18 cellular contexts compared by ENCODE assay signal in genomic region chr4:56086073-56086521, GRCh38.
DNase-seq lines count a peak whose midpoint lies in the region; ATAC-seq and TF ChIP-seq lines count a peak whose summit lies in the region.
"Had no signal": no experiment of that assay in that cellular context is flagged by ENCODE, and none has a peak within 500 bp of the region (broad histone marks: within the 10 kb centered on the region; RNA-seq: fewer than 3 reads in every experiment).

No MANE protein-coding gene starts in this region.

- no peak for ATAC-seq in HG03175 (IDR thresholded peaks at IDR 0.05; ENCODE audit: unreplicated experiment)
- no peak for ATAC-seq in stimulated activated naive CD8-positive, alpha-beta T cell treated with anti-CD3 and anti-CD28 coated beads, Interleukin-15, Interleukin-2, amounts not matched to agents 100 U/mL and 50 U/mL, for 24 hours
- ATAC-seq: GM12878 had no signal

- H3K4me3 ChIP-seq in A673 (ENCODE audit: low read depth, low read length, poor library complexity, severe bottlenecking) (no peak overlapping the region), HEK293 (ENCODE audit: low read depth, low read length) (no peak overlapping the region), OCI-LY3 (ENCODE audit: low read length) (no peak overlapping the region), endodermal cell (ENCODE audit: low read length) (no peak overlapping the region)
- H3K4me3 ChIP-seq: GM12878 had no signal

- H3K79me2 ChIP-seq in OCI-LY3 (ENCODE audit: low read length), result no peaks in the 10 kb centered on the region

- H3K4me2 ChIP-seq in OCI-LY3 (ENCODE audit: low read length), result peak overlapping the region; percentile 33

- no peak overlapping the region for H3K27ac ChIP-seq in A673 (ENCODE audit: low read depth, low read length, poor library complexity, severe bottlenecking)
- no peak overlapping the region for H3K27ac ChIP-seq in HEK293 (ENCODE audit: extremely low read depth, low read depth, low read length)
- no peak overlapping the region for H3K27ac ChIP-seq in OCI-LY3 (ENCODE audit: low read length)
- H3K27ac ChIP-seq in endodermal cell (ENCODE audit: low read depth, low read length), result peak overlapping the region; percentile 24

- CTCF ChIA-PET in A673 (lab: Charles Lee), result no interaction called here
- CTCF ChIA-PET in HEK293 (lab: Yijun Ruan, JAX), result no interaction called here

- no peaks in the 10 kb centered on the region for H3K27me3 Mint-ChIP-seq in endodermal cell (ENCODE audit: insufficient read depth)
- H3K27me3 Mint-ChIP-seq: dendritic cell treated with granulocyte-macrophage colony-stimulating factor and Interleukin-4, amounts not matched to agents 40 ng/mL and 50 ng/mL, for 4 days; naive B cell; stimulated activated naive B cell treated with anti-CD40 and anti-IgM and Interleukin-4, amounts not matched to agents 10 μg/mL and 1 μg/mL and 100 μg/mL, for 72 hours had no signal

- POLR2A ChIA-PET in A673 (lab: Charles Lee; ENCODE audit: low non-redundant PET) (no interaction called here), HEK293 (lab: Yijun Ruan, JAX) (interaction anchor here (0.6 kb wide), 1 partner anchor 1000 kb away, joined by 3 read pairs; no protein-coding TSS in a partner anchor)

- no peaks in the 10 kb centered on the region for H3K4me1 ChIP-seq in A673 (ENCODE audit: insufficient read depth, low read length, poor library complexity, severe bottlenecking)
- peaks cover 8% of the 10 kb centered on the region for H3K4me1 ChIP-seq in HEK293 (ENCODE audit: control insufficient read depth, insufficient read depth, low read length)
- peaks cover 14% of the 10 kb centered on the region for H3K4me1 ChIP-seq in OCI-LY3 (ENCODE audit: low read length)
- H3K4me1 ChIP-seq in endodermal cell (ENCODE audit: control insufficient read depth, insufficient read depth, low read length), result peaks cover 5% of the 10 kb centered on the region

- no peaks in the 10 kb centered on the region for H4K20me1 ChIP-seq in OCI-LY3 (ENCODE audit: insufficient read depth, low read length)

- no peaks in the 10 kb centered on the region for H3K9me3 Mint-ChIP-seq in endodermal cell
- H3K9me3 Mint-ChIP-seq: dendritic cell treated with granulocyte-macrophage colony-stimulating factor and Interleukin-4, amounts not matched to agents 40 ng/mL and 50 ng/mL, for 4 days; naive B cell; stimulated activated naive B cell treated with anti-CD40 and anti-IgM and Interleukin-4, amounts not matched to agents 10 μg/mL and 1 μg/mL and 100 μg/mL, for 72 hours had no signal

- no peak overlapping the region for H2AFZ ChIP-seq in OCI-LY3 (ENCODE audit: low read depth, low read length)

- no peaks in the 10 kb centered on the region for H3K9me3 ChIP-seq in A673 (ENCODE audit: low read depth, low read length, poor library complexity, severe bottlenecking)
- no peaks in the 10 kb centered on the region for H3K9me3 ChIP-seq in HEK293 (ENCODE audit: control insufficient read depth, insufficient read depth, low read depth, low read length)
- H3K9me3 ChIP-seq in OCI-LY3 (ENCODE audit: insufficient read depth, low read length), result no peaks in the 10 kb centered on the region
- no peaks in the 10 kb centered on the region for H3K9me3 ChIP-seq in endodermal cell (ENCODE audit: control insufficient read depth, low read length)

- 53 to 66% methylated on average over 2 to 3 of the region's 3 CpGs for WGBS in endodermal cell (ENCODE audit: insufficient coverage in 1 of 2, insufficient read length in 1 of 2), 2 experiments

- intact Hi-C loops in A673 (cut with micrococcal nuclease; ENCODE audit: unreplicated experiment), result no loop called here

- H3K36me3 Mint-ChIP-seq in endodermal cell (ENCODE audit: low read depth), result peaks cover 2% of the 10 kb centered on the region
- H3K36me3 Mint-ChIP-seq: naive B cell; stimulated activated naive B cell treated with anti-CD40 and anti-IgM and Interleukin-4, amounts not matched to agents 10 μg/mL and 1 μg/mL and 100 μg/mL, for 72 hours had no signal

- TF ChIP-seq CTCF in A673 (conservative IDR thresholded peaks at IDR 0.05; ENCODE audit: low read depth, low read length) (no peak), HEK293 (tag by site-specific recombination; IDR thresholded peaks at IDR 0.05) (no peak), OCI-LY3 (IDR thresholded peaks at IDR 0.05; ENCODE audit: low read depth, low read length) (no peak), endodermal cell (conservative IDR thresholded peaks at IDR 0.05) (no peak)

- H3K36me3 ChIP-seq in A673 (ENCODE audit: insufficient read depth, low read length, poor library complexity, severe bottlenecking) (no peaks in the 10 kb centered on the region), HEK293 (ENCODE audit: control insufficient read depth in 2 of 2, insufficient read depth in 1 of 2, low read length in 2 of 2) (no peaks in the 10 kb centered on the region), OCI-LY3 (replicated peaks; ENCODE audit: low read depth, low read length) (no peaks in the 10 kb centered on the region), endodermal cell (ENCODE audit: control insufficient read depth, insufficient read depth, low read length) (no peaks in the 10 kb centered on the region)

- H3K27me3 ChIP-seq in A673 (replicated peaks; ENCODE audit: insufficient read depth, low read depth, low read length, poor library complexity), result no peaks in the 10 kb centered on the region
- H3K27me3 ChIP-seq in OCI-LY3 (ENCODE audit: low read depth, low read length), result no peaks in the 10 kb centered on the region
- no peaks in the 10 kb centered on the region for H3K27me3 ChIP-seq in endodermal cell (ENCODE audit: control insufficient read depth, insufficient read depth, low read length, poor library complexity, severe bottlenecking)

- H3K27ac Mint-ChIP-seq in endodermal cell, result no peak overlapping the region
- H3K27ac Mint-ChIP-seq: dendritic cell treated with granulocyte-macrophage colony-stimulating factor and Interleukin-4, amounts not matched to agents 40 ng/mL and 50 ng/mL, for 4 days; naive B cell; stimulated activated naive B cell treated with anti-CD40 and anti-IgM and Interleukin-4, amounts not matched to agents 10 μg/mL and 1 μg/mL and 100 μg/mL, for 72 hours had no signal

- H3K4me3 Mint-ChIP-seq in endodermal cell, result no peak overlapping the region
- H3K4me3 Mint-ChIP-seq: dendritic cell treated with granulocyte-macrophage colony-stimulating factor and Interleukin-4, amounts not matched to agents 40 ng/mL and 50 ng/mL, for 4 days; naive B cell; stimulated activated naive B cell treated with anti-CD40 and anti-IgM and Interleukin-4, amounts not matched to agents 10 μg/mL and 1 μg/mL and 100 μg/mL, for 72 hours had no signal

- no TSS peak for BruUV-seq in A673 (replicated peaks; lab: Mats Ljungman, UMichigan)

- DNase-seq in A673 (ENCODE audit: low spot score), result peak; percentile 15
- peak; percentile 63 for DNase-seq in endodermal cell
- DNase-seq in effector CD8-positive, alpha-beta T cell (lab: John Stamatoyannopoulos, UW), result no peak
- no peak for DNase-seq in stimulated activated naive CD8-positive, alpha-beta T cell treated with anti-CD3 and anti-CD28 coated beads, Interleukin-15, Interleukin-2, amounts not matched to agents 100 U/mL and 50 U/mL, for 24 hours
- no peak for DNase-seq in ecto neural progenitor cell (ENCODE audit: low spot score)
- DNase-seq: activated CD4-positive, alpha-beta T cell treated with anti-CD3 and anti-CD28 coated beads for 4 hours; activated T-cell treated with anti-CD3 and anti-CD28 coated beads, Interleukin-2, amount 50 U/mL, for 1 hour; kidney; naive B cell; NK-92 treated with Interleukin-12 subunit alpha and Interleukin-12 subunit beta, amount 100 ng/mL, for 24 hours; retina; stimulated activated CD4-positive, alpha-beta T cell treated with anti-CD3 and anti-CD28 coated beads, Interleukin-4, amount 100 ng/mL, for 1 hour; stimulated activated naive B cell treated with anti-CD40 and anti-IgM and Interleukin-4, amounts not matched to agents 10 μg/mL and 1 μg/mL and 100 μg/mL, for 72 hours had no signal

- H3K9ac ChIP-seq in OCI-LY3 (ENCODE audit: low read length), result no peak overlapping the region
- no peak overlapping the region for H3K9ac ChIP-seq in endodermal cell (ENCODE audit: extremely low read depth, low read length, poor library complexity, severe bottlenecking)

- peaks cover 12% of the 10 kb centered on the region for H3K4me1 Mint-ChIP-seq in endodermal cell
- H3K4me1 Mint-ChIP-seq: naive B cell; stimulated activated naive B cell treated with anti-CD40 and anti-IgM and Interleukin-4, amounts not matched to agents 10 μg/mL and 1 μg/mL and 100 μg/mL, for 72 hours had no signal

TF ChIP-seq in HEK293, 187 proteins besides CTCF, POLR2A, EP300 and RAD21 (continues in another document):
- TF ChIP-seq ZNF416 (tag by site-specific recombination; IDR thresholded peaks at IDR 0.05), result no peak
- TF ChIP-seq, protein P1, sequence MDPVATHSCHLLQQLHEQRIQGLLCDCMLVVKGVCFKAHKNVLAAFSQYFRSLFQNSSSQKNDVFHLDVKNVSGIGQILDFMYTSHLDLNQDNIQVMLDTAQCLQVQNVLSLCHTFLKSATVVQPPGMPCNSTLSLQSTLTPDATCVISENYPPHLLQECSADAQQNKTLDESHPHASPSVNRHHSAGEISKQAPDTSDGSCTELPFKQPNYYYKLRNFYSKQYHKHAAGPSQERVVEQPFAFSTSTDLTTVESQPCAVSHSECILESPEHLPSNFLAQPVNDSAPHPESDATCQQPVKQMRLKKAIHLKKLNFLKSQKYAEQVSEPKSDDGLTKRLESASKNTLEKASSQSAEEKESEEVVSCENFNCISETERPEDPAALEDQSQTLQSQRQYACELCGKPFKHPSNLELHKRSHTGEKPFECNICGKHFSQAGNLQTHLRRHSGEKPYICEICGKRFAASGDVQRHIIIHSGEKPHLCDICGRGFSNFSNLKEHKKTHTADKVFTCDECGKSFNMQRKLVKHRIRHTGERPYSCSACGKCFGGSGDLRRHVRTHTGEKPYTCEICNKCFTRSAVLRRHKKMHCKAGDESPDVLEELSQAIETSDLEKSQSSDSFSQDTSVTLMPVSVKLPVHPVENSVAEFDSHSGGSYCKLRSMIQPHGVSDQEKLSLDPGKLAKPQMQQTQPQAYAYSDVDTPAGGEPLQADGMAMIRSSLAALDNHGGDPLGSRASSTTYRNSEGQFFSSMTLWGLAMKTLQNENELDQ (tag by site-specific recombination; IDR thresholded peaks at IDR 0.05; ENCODE audit: low read depth), result no peak
- TF ChIP-seq ZNF76 (tag by site-specific recombination; IDR thresholded peaks at IDR 0.05; ENCODE audit: borderline replicate concordance, low read depth), result no peak
- no peak for TF ChIP-seq ZNF114 (tag by site-specific recombination; IDR thresholded peaks at IDR 0.05)
- no peak for TF ChIP-seq SALL2 (tag by site-specific recombination; IDR thresholded peaks at IDR 0.05; ENCODE audit: borderline replicate concordance)
- TF ChIP-seq ZNF221 (tag by site-specific recombination; IDR thresholded peaks at IDR 0.05; ENCODE audit: borderline replicate concordance), result no peak
- no peak for TF ChIP-seq ZNF654 (tag by site-specific recombination; IDR thresholded peaks at IDR 0.05; ENCODE audit: low read depth)
- no peak for TF ChIP-seq ZNF266 (tag by site-specific recombination; IDR thresholded peaks at IDR 0.05; ENCODE audit: low read depth)
- no peak for TF ChIP-seq ZNF132 (tag by site-specific recombination; IDR thresholded peaks at IDR 0.05; ENCODE audit: borderline replicate concordance)
- TF ChIP-seq ZNF391 (tag by site-specific recombination; IDR thresholded peaks at IDR 0.05; ENCODE audit: borderline replicate concordance, low read depth), result no peak

Comparison
In these comparisons a context has a peak if more than half of its experiments do, and no peak if none do; other contexts are left out.
1. DNase-seq: peak in A673 (single experiment) and endodermal cell (single experiment); none in effector CD8-positive, alpha-beta T cell (single experiment), stimulated activated naive CD8-positive, alpha-beta T cell treated with anti-CD3 and anti-CD28 coated beads, Interleukin-15, Interleukin-2, amounts not matched to agents 100 U/mL and 50 U/mL, for 24 hours (single experiment) and ecto neural progenitor cell (single experiment).